Comparison of ENCODE assay signal across 8 cellular contexts in the genomic region with DNA sequence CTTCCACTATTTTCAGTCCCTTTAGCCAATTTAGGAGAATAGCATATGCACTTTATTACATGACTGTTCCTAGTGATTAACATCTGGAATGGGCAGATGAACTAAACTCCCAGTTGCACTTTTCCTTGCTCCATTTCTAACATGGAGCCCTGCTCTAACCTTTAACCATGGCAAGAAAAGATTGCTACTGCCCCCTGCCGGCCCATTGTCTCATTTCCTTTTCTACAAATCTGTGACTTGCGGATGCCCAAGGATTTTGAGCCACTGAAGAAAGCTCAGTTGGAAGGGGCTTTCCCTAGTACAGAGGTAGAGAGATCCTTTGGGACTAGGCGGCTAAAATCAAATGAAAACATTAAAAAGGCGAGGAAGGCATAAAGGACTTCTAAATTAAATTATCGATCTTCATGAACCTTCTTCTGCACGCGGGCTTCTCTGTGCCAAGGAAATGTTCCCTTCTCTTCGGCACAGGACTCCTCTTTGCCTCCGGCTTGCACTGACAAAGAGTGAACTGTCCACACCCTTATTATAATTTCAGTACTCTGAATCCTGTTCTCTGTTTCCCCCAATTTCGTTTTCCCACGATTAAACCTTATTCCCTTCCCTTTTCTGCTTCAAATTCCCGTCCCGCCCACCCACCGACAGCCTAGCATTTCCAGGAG. TPM values are rescaled to one million over a fixed set of nuclear protein-coding genes. Genes with fewer than 3 reads are reported as not detected.
A peak's percentile ranks its signal among the peaks of the same experiment; 100 is the strongest.
DNase-seq lines count a peak whose midpoint lies in the region; TF ChIP-seq lines count a peak whose summit lies in the region.

No MANE protein-coding gene starts in this region.

- H3F3A ChIP-seq in MM.1S (ENCODE audit: insufficient read depth, low read length) = no peaks in the 10 kb centered on the region

- no peak overlapping the region for H2AFZ ChIP-seq in MM.1S (ENCODE audit: low read length)

- peak; percentile 70 for TF ChIP-seq CTCF in 22Rv1 (IDR thresholded peaks at IDR 0.05)
- peak; percentile 35 for TF ChIP-seq CTCF in GM10266 (IDR thresholded peaks at IDR 0.05; ENCODE audit: control insufficient read depth, insufficient read depth, low read depth, missing control alignments)
- peak; percentile 46 for TF ChIP-seq CTCF in MM.1S (IDR thresholded peaks at IDR 0.05; ENCODE audit: low read length)
- peak; percentile 49 for TF ChIP-seq CTCF in cardiac fibroblast (IDR thresholded peaks at IDR 0.05; ENCODE audit: low read depth, low read length)
- TF ChIP-seq CTCF in kidney epithelial cell (IDR thresholded peaks at IDR 0.05; ENCODE audit: insufficient read depth, low read length, poor library complexity, severe bottlenecking) = peak; percentile 43

- H3K4me1 ChIP-seq in MM.1S (ENCODE audit: low read length) = no peaks in the 10 kb centered on the region

- DNase-seq in GM10266 (ENCODE audit: extremely low spot score) (peak; percentile 7), MM.1S (peak; percentile 44), T-helper 1 cell (peak in 4 of 5 donors; percentile 2 to 34 (median 17)), cardiac fibroblast (ENCODE audit: low read depth in 2 of 2) (peak; percentile 21 to 63), kidney epithelial cell (ENCODE audit: low read depth) (no peak), hepatic stellate cell (ENCODE audit: low spot score) (no peak)
- DNase-seq in stimulated activated CD4-positive, alpha-beta T cell treated with anti-CD3 and anti-CD28 coated beads, TNF-alpha, amount 100 ng/mL, for 24 hours (ENCODE audit: low read depth in 3 of 3) = peak; percentile 3 to 53 (median 16)

- H3K9ac ChIP-seq in MM.1S (ENCODE audit: low read length) = no peak overlapping the region

- no peaks in the 10 kb centered on the region for H3K9me2 ChIP-seq in MM.1S (replicated peaks; ENCODE audit: insufficient read depth, low read length)

- H3K27ac ChIP-seq in 22Rv1 = no peak overlapping the region
- H3K27ac ChIP-seq in MM.1S (ENCODE audit: low read length) = no peak overlapping the region

- no peaks in the 10 kb centered on the region for H3K36me3 ChIP-seq in MM.1S (replicated peaks; ENCODE audit: insufficient read depth, low read length)
- H3K36me3 ChIP-seq in kidney epithelial cell (ENCODE audit: control insufficient read depth, insufficient read depth, low read length) = no peaks in the 10 kb centered on the region

- H3K27me3 ChIP-seq in MM.1S (replicated peaks; ENCODE audit: insufficient read depth, low read length) = no peaks in the 10 kb centered on the region
- no peaks in the 10 kb centered on the region for H3K27me3 ChIP-seq in kidney epithelial cell (ENCODE audit: control insufficient read depth, insufficient read depth, low read length)

- no peak overlapping the region for H3K4me2 ChIP-seq in MM.1S (ENCODE audit: low read depth, low read length)

- no peaks in the 10 kb centered on the region for H4K20me1 ChIP-seq in MM.1S (ENCODE audit: insufficient read depth, low read length)

- H3K4me3 ChIP-seq in MM.1S (ENCODE audit: low read length) = no peak overlapping the region
- H3K4me3 ChIP-seq in cardiac fibroblast (replicated peaks in 1 of 2; ENCODE audit: low read depth in 2 of 2, low read length in 2 of 2) = no peak overlapping the region
- no peak overlapping the region for H3K4me3 ChIP-seq in kidney epithelial cell (ENCODE audit: low read depth, low read length)

- no peaks in the 10 kb centered on the region for H3K9me3 ChIP-seq in MM.1S (replicated peaks; ENCODE audit: insufficient read depth, low read length)

- no peaks in the 10 kb centered on the region for H3K79me2 ChIP-seq in MM.1S (ENCODE audit: low read length)

RNA-seq across cellular contexts. Expression of a gene that starts 0.6 kb away (rescaled TPM):
- not detected in 2 replicates for total RNA-seq in kidney epithelial cell

Comparison
In these comparisons a context has a peak if more than half of its experiments do, and no peak if none do; other contexts are left out.
1. DNase-seq: peak in GM10266 (single experiment), MM.1S (single experiment), T-helper 1 cell (4 of 5), cardiac fibroblast (2 of 2) and stimulated activated CD4-positive, alpha-beta T cell treated with anti-CD3 and anti-CD28 coated beads, TNF-alpha, amount 100 ng/mL, for 24 hours (3 of 3); none in kidney epithelial cell (single experiment) and hepatic stellate cell (single experiment).
2. Peak in every context shown above with its lines, with median percentiles within 50 percentile points of each other: CTCF ChIP-seq.